Comparison of ENCODE assay signal across 8 cellular contexts in the genomic region with DNA sequence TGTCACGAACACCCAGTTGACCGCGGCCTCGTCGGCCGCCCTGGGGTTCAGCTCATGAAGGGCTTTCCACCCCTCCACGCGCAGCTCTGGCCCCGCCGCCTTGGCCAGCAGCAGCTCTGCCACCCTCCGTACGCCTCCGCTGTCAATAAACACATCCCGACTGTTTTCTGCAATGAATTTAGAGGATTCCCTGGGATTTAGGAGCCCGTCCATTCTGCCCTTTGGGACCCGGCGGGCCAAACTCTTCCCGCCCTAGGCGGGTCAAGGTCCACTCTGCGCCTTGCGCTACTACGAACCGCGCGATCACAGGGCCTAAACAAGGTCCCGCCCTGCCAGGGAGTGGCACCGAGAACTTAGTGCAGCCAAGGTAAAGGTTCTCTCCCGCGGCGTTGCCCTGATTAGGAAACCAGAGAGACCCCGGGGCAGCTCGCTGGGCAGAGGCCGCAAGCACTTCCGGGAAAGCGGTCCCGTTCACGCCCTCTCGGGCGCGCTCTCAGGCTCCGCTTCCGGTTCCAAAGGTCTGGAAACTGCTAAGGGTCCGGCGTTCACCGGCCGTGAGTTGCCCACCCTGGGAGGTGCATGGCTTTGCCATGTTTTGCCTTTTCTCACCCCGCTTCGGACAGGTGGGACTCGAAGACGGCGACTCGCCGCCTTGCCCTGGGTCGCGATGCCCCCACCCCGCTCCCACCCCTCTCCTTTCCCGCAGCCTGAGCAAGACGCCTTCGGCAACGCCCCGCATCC. TPM values are rescaled to one million over a fixed set of nuclear protein-coding genes. Genes with fewer than 3 reads are reported as not detected.
DNase-seq lines count a peak whose midpoint lies in the region; ATAC-seq and TF ChIP-seq lines count a peak whose summit lies in the region.

No MANE protein-coding gene starts in this region.

- TF ChIP-seq CTCF in Panc1 (IDR thresholded peaks at IDR 0.05) = no peak
- TF ChIP-seq CTCF in parathyroid adenoma (IDR thresholded peaks at IDR 0.05) = no peak
- TF ChIP-seq CTCF in vagina (IDR thresholded peaks at IDR 0.05) = no peak

- TF ChIP-seq POLR2A in vagina (IDR thresholded peaks at IDR 0.05) = no peak

- peak; percentile 83 for ATAC-seq in GM19324 (IDR thresholded peaks at IDR 0.05; ENCODE audit: low FRiP score, unreplicated experiment)
- peak; percentile 88 for ATAC-seq in HG03457 (IDR thresholded peaks at IDR 0.05; ENCODE audit: unreplicated experiment)
- ATAC-seq in Panc1 = peak; percentile 96
- peak; percentile 93 for ATAC-seq in Right ventricle myocardium inferior

- peak overlapping the region; percentile 37 for H3K9ac ChIP-seq in parathyroid adenoma

- H3K27me3 Mint-ChIP-seq in CD4-positive, alpha-beta memory T cell = no peaks in the 10 kb centered on the region

- CTCF ChIA-PET in CD4-positive, alpha-beta memory T cell (lab: Charles Lee; ENCODE audit: partially characterized antibody) = no interaction called here
- CTCF ChIA-PET in Panc1 (lab: Charles Lee) = interaction anchor here (0.6 kb wide), 1 partner anchor 21 kb away, joined by 3 read pairs; no protein-coding TSS in a partner anchor

- DNase-seq in CD4-positive, alpha-beta memory T cell = peak; percentile 38 to 60 (median 41)
- no peak for DNase-seq in Panc1 (ENCODE audit: low read depth, low spot score)
- DNase-seq in activated naive CD4-positive, alpha-beta T cell treated with Interleukin-2 at 50 U/mL for 16 hours = peak; percentile 68
- DNase-seq in Right ventricle myocardium inferior (ENCODE audit: missing footprints) = peak; percentile 89
- DNase-seq in vagina (ENCODE audit: extremely low spot score in 2 of 2) = no peak

- peak overlapping the region; percentile 83 to 97 (median 92) for H3K27ac Mint-ChIP-seq in CD4-positive, alpha-beta memory T cell

- in situ Hi-C loops in Panc1 (cut with HindIII; ENCODE audit: low pct_unique_long_range_greater_than_20kb, low sequenced_read_pairs) = no loop called here

- no peaks in the 10 kb centered on the region for H3K27me3 ChIP-seq in CD4-positive, alpha-beta memory T cell (ENCODE audit: insufficient read depth, low read length)
- H3K27me3 ChIP-seq in Panc1 (ENCODE audit: control insufficient read depth, insufficient read depth, low read length) (no peaks in the 10 kb centered on the region), parathyroid adenoma (ENCODE audit: control insufficient read depth, insufficient read depth, low read length) (no peaks in the 10 kb centered on the region), vagina (no peaks in the 10 kb centered on the region)

- no peaks in the 10 kb centered on the region for H3K36me3 ChIP-seq in CD4-positive, alpha-beta memory T cell (ENCODE audit: insufficient read depth, low read length)
- no peaks in the 10 kb centered on the region for H3K36me3 ChIP-seq in Panc1 (ENCODE audit: control insufficient read depth, insufficient read depth, low read length)
- H3K36me3 ChIP-seq in parathyroid adenoma (ENCODE audit: control insufficient read depth, insufficient read depth, low read length) = no peaks in the 10 kb centered on the region
- H3K36me3 ChIP-seq in vagina = peaks cover 0 to 9% of the 10 kb centered on the region in 2 donors

- no peaks in the 10 kb centered on the region for H3K9me3 ChIP-seq in CD4-positive, alpha-beta memory T cell (ENCODE audit: control insufficient read depth in 1 of 2, low read length in 2 of 2)
- H3K9me3 ChIP-seq in Panc1 (ENCODE audit: control insufficient read depth, insufficient read depth, low read depth, low read length) (no peaks in the 10 kb centered on the region), parathyroid adenoma (ENCODE audit: control insufficient read depth, low read length) (no peaks in the 10 kb centered on the region), vagina (no peaks in the 10 kb centered on the region)

- peak overlapping the region; percentile 94 to 98 (median 98) for H3K4me3 Mint-ChIP-seq in CD4-positive, alpha-beta memory T cell

- no TSS peak for BruUV-seq in Panc1 (replicated peaks; lab: Mats Ljungman, UMichigan)

- H3K4me1 ChIP-seq in CD4-positive, alpha-beta memory T cell (ENCODE audit: insufficient read depth, low read length) = peaks cover 21% of the 10 kb centered on the region
- peaks cover 9% of the 10 kb centered on the region for H3K4me1 ChIP-seq in Panc1 (ENCODE audit: control insufficient read depth, insufficient read depth, low read length)
- peaks cover 5% of the 10 kb centered on the region for H3K4me1 ChIP-seq in parathyroid adenoma
- peaks cover 19% of the 10 kb centered on the region for H3K4me1 ChIP-seq in vagina

- H3K4me2 ChIP-seq in parathyroid adenoma (ENCODE audit: low read length) = peak overlapping the region; percentile 65

- no peaks in the 10 kb centered on the region for H3K79me2 ChIP-seq in parathyroid adenoma

- POLR2A ChIA-PET in CD4-positive, alpha-beta memory T cell (lab: Charles Lee; ENCODE audit: partially characterized antibody) = interaction anchor here (1.1 to 2.9 kb wide), 5 partner anchors 8 to 249 kb away, joined by 6 to 52 read pairs (median 14); a partner anchor contains a TSS
- POLR2A ChIA-PET in Panc1 (lab: Charles Lee) = no interaction called here

- H3K4me1 Mint-ChIP-seq in CD4-positive, alpha-beta memory T cell = peaks cover 11 to 26% (median 17%) of the 10 kb centered on the region in 4 donors

- H3K4me3 ChIP-seq in CD4-positive, alpha-beta memory T cell (ENCODE audit: low read length in 2 of 2) = peak overlapping the region; percentile 83 to 98
- peak overlapping the region; percentile 59 to 81 for H3K4me3 ChIP-seq in Panc1 (ENCODE audit: low read depth in 2 of 2, low read length in 2 of 2)
- H3K4me3 ChIP-seq in parathyroid adenoma (ENCODE audit: low read depth, low read length) = peak overlapping the region; percentile 64
- H3K4me3 ChIP-seq in vagina = peak overlapping the region; percentile 70 to 76

- H3K9me3 Mint-ChIP-seq in CD4-positive, alpha-beta memory T cell = no peaks in the 10 kb centered on the region

- intact Hi-C loops in CD4-positive, alpha-beta memory T cell (cut with micrococcal nuclease) = loop anchor here (1.0 to 2.0 kb wide), 2 partner anchors 23 to 36 kb away; a partner anchor contains a TSS
- intact Hi-C loops in Panc1 (cut with micrococcal nuclease; ENCODE audit: unreplicated experiment) = no loop called here
- intact Hi-C loops in Right ventricle myocardium inferior (cut with DNase I) = loop anchor here (2.0 kb wide), 1 partner anchor 22 kb away; no protein-coding TSS in a partner anchor
- intact Hi-C loops in vagina (cut with DNase I) = no loop called here

- peak overlapping the region; percentile 71 for H3K27ac ChIP-seq in CD4-positive, alpha-beta memory T cell (ENCODE audit: low read depth, low read length)
- peak overlapping the region; percentile 85 for H3K27ac ChIP-seq in Panc1 (ENCODE audit: low read length)
- peak overlapping the region; percentile 79 for H3K27ac ChIP-seq in parathyroid adenoma
- peak overlapping the region; percentile 78 for H3K27ac ChIP-seq in vagina

- peaks cover 0 to 4% of the 10 kb centered on the region in 2 donors for H3K36me3 Mint-ChIP-seq in CD4-positive, alpha-beta memory T cell

- peak overlapping the region; percentile 98 for H2AFZ ChIP-seq in parathyroid adenoma

RNA-seq across cellular contexts. Expression of a gene that starts 23.6 kb away (rescaled TPM):
- total RNA-seq in CD4-positive, alpha-beta memory T cell = 100 to 1,000 TPM; 539 to 562 TPM
- 1,000 to 10,000 TPM in 1 of 2 donors, 100 to 1,000 TPM in 1; 898 to 1,109 TPM for polyA plus RNA-seq in CD4-positive, alpha-beta memory T cell
- 495 TPM for total RNA-seq in Panc1 (2021; ENCODE audit: unreplicated experiment)
- polyA plus RNA-seq in Panc1 (2012; ENCODE audit: insufficient read length) = 383 TPM
- total RNA-seq in Right ventricle myocardium inferior = 277 TPM
- 409 TPM for total RNA-seq in vagina

RNA-seq across cellular contexts. Expression of a gene that starts 24.1 kb away (rescaled TPM):
- total RNA-seq in CD4-positive, alpha-beta memory T cell = 1 to 10 TPM; 6.7 to 7.3 TPM
- polyA plus RNA-seq in CD4-positive, alpha-beta memory T cell = 1 to 10 TPM; 5.6 to 6.3 TPM
- total RNA-seq in Panc1 (2021; ENCODE audit: unreplicated experiment) (14.6 TPM), Right ventricle myocardium inferior (7.3 TPM), vagina (2.9 TPM)
- polyA plus RNA-seq in Panc1 (2012; ENCODE audit: insufficient read length) = 4.2 TPM

RNA-seq across cellular contexts. Expression of a gene that starts 35.2 kb away (rescaled TPM):
- 1 to 10 TPM; 4.7 to 5.2 TPM for total RNA-seq in CD4-positive, alpha-beta memory T cell
- polyA plus RNA-seq in CD4-positive, alpha-beta memory T cell = 1 to 10 TPM; 1.5 to 2.1 TPM
- total RNA-seq in Panc1 (2021; ENCODE audit: unreplicated experiment) = 3.4 TPM
- polyA plus RNA-seq in Panc1 (2012; ENCODE audit: insufficient read length) = 1.3 TPM
- 3.4 TPM for total RNA-seq in Right ventricle myocardium inferior
- total RNA-seq in vagina = 6.1 TPM

Comparison
In these comparisons a context has a peak if more than half of its experiments do, and no peak if none do; other contexts are left out.
1. DNase-seq: peak in CD4-positive, alpha-beta memory T cell (5 of 5), activated naive CD4-positive, alpha-beta T cell treated with Interleukin-2 at 50 U/mL for 16 hours (single experiment) and Right ventricle myocardium inferior (single experiment); none in Panc1 (single experiment) and vagina (0 of 2).
2. intact Hi-C loops: an anchor here in CD4-positive, alpha-beta memory T cell (1.0 to 2.0 kb wide) and Right ventricle myocardium inferior (2.0 kb wide); none called in Panc1 and vagina.
3. Peak in every context shown above with its lines, with median percentiles within 50 percentile points of each other: H3K27ac ChIP-seq, H3K4me3 ChIP-seq and ATAC-seq.